In genomic region chr2:115303-115702, GRCh38 we compare ENCODE assay signal across 22 cellular contexts.
DNase-seq lines count a peak whose midpoint lies in the region; ATAC-seq and TF ChIP-seq lines count a peak whose summit lies in the region.
"Had no signal": no experiment of that assay in that cellular context is flagged by ENCODE, and none has a peak within 500 bp of the region (broad histone marks: within the 10 kb centered on the region; RNA-seq: fewer than 3 reads in every experiment).

No MANE protein-coding gene starts in this region.

- H3K9ac ChIP-seq in smooth muscle cell (ENCODE audit: low read depth) = no peak overlapping the region

- no peaks in the 10 kb centered on the region for H3K27me3 ChIP-seq in smooth muscle cell (ENCODE audit: low read depth)

- H2AFZ ChIP-seq in smooth muscle cell (ENCODE audit: low read depth) = no peak overlapping the region

- no peaks in the 10 kb centered on the region for H3K79me2 ChIP-seq in smooth muscle cell (ENCODE audit: low read depth)

- TF ChIP-seq CTCF in epithelial cell of proximal tubule (conservative IDR thresholded peaks at IDR 0.05; ENCODE audit: low read depth, low read length) (peak; percentile 59), mucosa of descending colon (IDR thresholded peaks at IDR 0.05) (no peak), smooth muscle cell (IDR thresholded peaks at IDR 0.05; ENCODE audit: borderline replicate concordance, insufficient read depth, poor library complexity, severe bottlenecking) (no peak)

- intact Hi-C loops in mucosa of descending colon (cut with DNase I, micrococcal nuclease) = no loop called here

- no peaks in the 10 kb centered on the region for H3K36me3 Mint-ChIP-seq in activated T-cell treated with anti-CD3 and anti-CD28 coated beads, Interleukin-2, amount 50 U/mL, for 72 hours (ENCODE audit: insufficient read depth in 2 of 2)
- H3K36me3 Mint-ChIP-seq: activated naive CD8-positive, alpha-beta T cell treated with anti-CD3 and anti-CD28 coated beads for 36 hours; CD14-positive monocyte; type B pancreatic cell had no signal

- no peaks in the 10 kb centered on the region for H3F3A ChIP-seq in smooth muscle cell (ENCODE audit: low read depth)

- H3K4me1 ChIP-seq in mucosa of descending colon (ENCODE audit: low read depth) (no peaks in the 10 kb centered on the region), smooth muscle cell (ENCODE audit: low read depth) (no peaks in the 10 kb centered on the region)

- peak; percentile 25 for ATAC-seq in mucosa of descending colon
- no peak for ATAC-seq in activated T-cell treated with anti-CD3 and anti-CD28 coated beads, Interleukin-2, amount 50 U/mL, for 72 hours (replicated peaks in 1 of 2)
- ATAC-seq: activated T-cell treated with anti-CD3 and anti-CD28 coated beads, Interleukin-2, amount 50 U/mL, for 4 hours; GM12878 had no signal

- H3K4me3 ChIP-seq in epithelial cell of proximal tubule (ENCODE audit: low read depth, low read length) (no peak overlapping the region), mucosa of descending colon (no peak overlapping the region), smooth muscle cell (no peak overlapping the region)
- H3K4me3 ChIP-seq: GM12878 had no signal

- H3K4me3 Mint-ChIP-seq in activated T-cell treated with anti-CD3 and anti-CD28 coated beads, Interleukin-2, amount 50 U/mL, for 72 hours = no peak overlapping the region
- H3K4me3 Mint-ChIP-seq: activated naive CD8-positive, alpha-beta T cell treated with anti-CD3 and anti-CD28 coated beads for 36 hours; activated T-cell treated with anti-CD3 and anti-CD28 coated beads, Interleukin-2, amount 50 U/mL, for 4 hours; CD14-positive monocyte; type B pancreatic cell had no signal

- no peaks in the 10 kb centered on the region for H4K20me1 ChIP-seq in smooth muscle cell (ENCODE audit: low read depth)

- no peaks in the 10 kb centered on the region for H3K4me1 Mint-ChIP-seq in activated T-cell treated with anti-CD3 and anti-CD28 coated beads, Interleukin-2, amount 50 U/mL, for 72 hours (ENCODE audit: low read depth)
- H3K4me1 Mint-ChIP-seq: activated naive CD8-positive, alpha-beta T cell treated with anti-CD3 and anti-CD28 coated beads for 36 hours; CD14-positive monocyte had no signal

- H3K4me2 ChIP-seq in smooth muscle cell = no peak overlapping the region

- no peak overlapping the region for H3K27ac Mint-ChIP-seq in activated T-cell treated with anti-CD3 and anti-CD28 coated beads, Interleukin-2, amount 50 U/mL, for 72 hours
- H3K27ac Mint-ChIP-seq: activated naive CD8-positive, alpha-beta T cell treated with anti-CD3 and anti-CD28 coated beads for 36 hours; CD14-positive monocyte; type B pancreatic cell had no signal

- no peaks in the 10 kb centered on the region for H3K9me3 ChIP-seq in mucosa of descending colon
- H3K9me3 ChIP-seq in smooth muscle cell (replicated peaks; ENCODE audit: low read depth) = no peaks in the 10 kb centered on the region

- no peaks in the 10 kb centered on the region for H3K9me3 Mint-ChIP-seq in activated T-cell treated with anti-CD3 and anti-CD28 coated beads, Interleukin-2, amount 50 U/mL, for 72 hours
- H3K9me3 Mint-ChIP-seq: activated naive CD8-positive, alpha-beta T cell treated with anti-CD3 and anti-CD28 coated beads for 36 hours; activated T-cell treated with anti-CD3 and anti-CD28 coated beads, Interleukin-2, amount 50 U/mL, for 4 hours; type B pancreatic cell had no signal

- WGBS in smooth muscle cell (ENCODE audit: low lambda C conversion rate) = 32% methylated on average over 3 of the region's 3 CpGs

- H3K36me3 ChIP-seq in mucosa of descending colon (ENCODE audit: low read depth) = no peaks in the 10 kb centered on the region
- H3K36me3 ChIP-seq in smooth muscle cell (ENCODE audit: low read depth) = no peaks in the 10 kb centered on the region

- H3K27ac ChIP-seq in smooth muscle cell (ENCODE audit: low read depth) = no peak overlapping the region
- H3K27ac ChIP-seq: 22Rv1 had no signal

- DNase-seq in DMS153 (lab: John Stamatoyannopoulos, UW) (peak; percentile 38), DMS153 treated with DMSO at 0.1 percent for 48 hours (lab: John Stamatoyannopoulos, UW; ENCODE audit: unreplicated experiment) (no peak), M059J (ENCODE audit: low read depth) (peak; percentile 10), epithelial cell of proximal tubule (ENCODE audit: low read depth) (peak; percentile 57), mucosa of descending colon (peak in 1 of 3 donors; percentile 41), smooth muscle cell (lab: John Stamatoyannopoulos, UW; ENCODE audit: unreplicated experiment) (no peak), COLO829 (ENCODE audit: low spot score) (no peak)
- DNase-seq in activated T-cell treated with anti-CD3 and anti-CD28 coated beads, Interleukin-2, amount 50 U/mL, for 72 hours = no peak
- DNase-seq: activated CD4-positive, alpha-beta T cell treated with anti-CD3 and anti-CD28 coated beads, Interleukin-2, amount 50 U/mL, for 1 hour; activated naive CD8-positive, alpha-beta T cell treated with anti-CD3 and anti-CD28 coated beads for 36 hours; activated T-cell treated with anti-CD3 and anti-CD28 coated beads, Interleukin-2, amount 50 U/mL, for 4 hours; caudate nucleus; effector memory CD4-positive, alpha-beta T cell; foreskin fibroblast; IMR-90; midbrain; NK-92 treated with Interleukin-12 subunit alpha and Interleukin-12 subunit beta, amount 100 ng/mL, for 24 hours; occipital lobe had no signal

- H3K27me3 Mint-ChIP-seq in activated T-cell treated with anti-CD3 and anti-CD28 coated beads, Interleukin-2, amount 50 U/mL, for 72 hours (ENCODE audit: low read depth) = peaks cover 5% of the 10 kb centered on the region

Comparison
In these comparisons a context has a peak if more than half of its experiments do, and no peak if none do; other contexts are left out.
1. DNase-seq: peak in DMS153 (single experiment), M059J (single experiment) and epithelial cell of proximal tubule (single experiment); none in DMS153 treated with DMSO at 0.1 percent for 48 hours (single experiment), smooth muscle cell (single experiment), activated T-cell treated with anti-CD3 and anti-CD28 coated beads, Interleukin-2, amount 50 U/mL, for 72 hours (0 of 2) and COLO829 (single experiment).